ENCODE assay signal across 8 cellular contexts in the genomic region with DNA sequence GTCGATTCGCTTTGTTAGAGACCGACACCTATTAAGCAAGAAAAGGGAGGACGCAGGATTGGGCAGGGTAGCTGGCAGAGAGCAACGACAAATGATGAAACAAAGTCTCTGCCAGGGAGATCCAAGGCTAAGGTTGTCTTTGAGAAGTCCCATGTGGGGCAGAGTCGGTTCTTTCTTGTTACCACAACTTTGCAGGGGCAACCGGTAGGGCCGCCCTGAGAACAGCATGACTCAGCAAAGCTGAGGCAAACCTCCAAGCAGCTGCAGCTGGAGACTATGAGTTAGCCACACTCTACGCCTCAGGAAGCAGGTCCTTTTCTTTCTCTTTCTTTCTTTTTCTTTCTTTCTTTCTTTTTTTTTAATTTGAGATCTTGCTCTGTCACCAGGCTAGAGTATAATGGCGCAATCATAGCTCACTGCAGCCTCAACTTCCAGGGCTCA.
DNase-seq lines count a peak whose midpoint lies in the region; FAIRE-seq and TF ChIP-seq lines count a peak whose summit lies in the region.

No MANE protein-coding gene starts in this region.

- FAIRE-seq in H54 (lab: Jason Lieb, UNC): no peak

- TF ChIP-seq CTCF in GM12873 (IDR thresholded peaks at IDR 0.05; ENCODE audit: insufficient read depth, low read depth, low read length, missing control alignments) (peak; percentile 14), MM.1S (IDR thresholded peaks at IDR 0.05; ENCODE audit: low read length) (no peak), foreskin fibroblast (IDR thresholded peaks at IDR 0.05; ENCODE audit: low read depth, low read length) (no peak)

- H3K4me1 ChIP-seq in MM.1S (ENCODE audit: low read length): 0 out of 2 replicates have a peak, but pooled peaks cover 5% of the 10 kb centered on the region

- H3K36me3 ChIP-seq in MM.1S (replicated peaks; ENCODE audit: insufficient read depth, low read length): no peaks in the 10 kb centered on the region

- DNase-seq in H54 (ENCODE audit: insufficient read length, low spot score) (peak; percentile 15), MM.1S (peak; percentile 83), foreskin fibroblast (peak; percentile 33 to 71), smooth muscle cell of the brain vasculature (ENCODE audit: low read depth, low spot score) (peak; percentile 18), OCI-M2 (lab: John Stamatoyannopoulos, UW; ENCODE audit: unreplicated experiment) (no peak), DMS153 treated with DMSO at 0.1 percent for 48 hours (lab: John Stamatoyannopoulos, UW; ENCODE audit: unreplicated experiment) (no peak)
- DNase-seq in activated CD8-positive, alpha-beta memory T cell treated with anti-CD3 and anti-CD28 coated beads for 24 hours: peak; percentile 74

- no peaks in the 10 kb centered on the region; the same call in 1 of the 2 replicates for H3F3A ChIP-seq in MM.1S (ENCODE audit: insufficient read depth, low read length)

- H3K9me3 ChIP-seq in MM.1S (replicated peaks; ENCODE audit: insufficient read depth, low read length): no peaks in the 10 kb centered on the region

- no peak overlapping the region for H3K4me2 ChIP-seq in MM.1S (ENCODE audit: low read depth, low read length)

- no peak overlapping the region for H3K4me3 ChIP-seq in MM.1S (ENCODE audit: low read length)
- H3K4me3 ChIP-seq in foreskin fibroblast (ENCODE audit: low read depth in 1 of 2, low read length in 2 of 2): no peak overlapping the region

- H2AFZ ChIP-seq in MM.1S (ENCODE audit: low read length): no peak overlapping the region

- H3K27me3 ChIP-seq in MM.1S (replicated peaks; ENCODE audit: insufficient read depth, low read length): no peaks in the 10 kb centered on the region

- H3K79me2 ChIP-seq in MM.1S (ENCODE audit: low read length): no peaks in the 10 kb centered on the region

- no peaks in the 10 kb centered on the region for H3K9me2 ChIP-seq in MM.1S (replicated peaks; ENCODE audit: insufficient read depth, low read length)

- H3K27ac ChIP-seq in MM.1S (ENCODE audit: low read length): no peak overlapping the region

- no peaks in the 10 kb centered on the region for H4K20me1 ChIP-seq in MM.1S (ENCODE audit: insufficient read depth, low read length)

- no peak overlapping the region for H3K9ac ChIP-seq in MM.1S (ENCODE audit: low read length)

- TF ChIP-seq POLR2A in H54 (IDR thresholded peaks at IDR 0.05; ENCODE audit: low read depth, low read length): no peak

Comparison
In these comparisons a context has a peak if more than half of its experiments do, and no peak if none do; other contexts are left out.
1. DNase-seq: peak in H54 (single experiment), MM.1S (single experiment), activated CD8-positive, alpha-beta memory T cell treated with anti-CD3 and anti-CD28 coated beads for 24 hours (single experiment), foreskin fibroblast (2 of 2) and smooth muscle cell of the brain vasculature (single experiment); none in OCI-M2 (single experiment) and DMS153 treated with DMSO at 0.1 percent for 48 hours (single experiment).